In the genomic region with DNA sequence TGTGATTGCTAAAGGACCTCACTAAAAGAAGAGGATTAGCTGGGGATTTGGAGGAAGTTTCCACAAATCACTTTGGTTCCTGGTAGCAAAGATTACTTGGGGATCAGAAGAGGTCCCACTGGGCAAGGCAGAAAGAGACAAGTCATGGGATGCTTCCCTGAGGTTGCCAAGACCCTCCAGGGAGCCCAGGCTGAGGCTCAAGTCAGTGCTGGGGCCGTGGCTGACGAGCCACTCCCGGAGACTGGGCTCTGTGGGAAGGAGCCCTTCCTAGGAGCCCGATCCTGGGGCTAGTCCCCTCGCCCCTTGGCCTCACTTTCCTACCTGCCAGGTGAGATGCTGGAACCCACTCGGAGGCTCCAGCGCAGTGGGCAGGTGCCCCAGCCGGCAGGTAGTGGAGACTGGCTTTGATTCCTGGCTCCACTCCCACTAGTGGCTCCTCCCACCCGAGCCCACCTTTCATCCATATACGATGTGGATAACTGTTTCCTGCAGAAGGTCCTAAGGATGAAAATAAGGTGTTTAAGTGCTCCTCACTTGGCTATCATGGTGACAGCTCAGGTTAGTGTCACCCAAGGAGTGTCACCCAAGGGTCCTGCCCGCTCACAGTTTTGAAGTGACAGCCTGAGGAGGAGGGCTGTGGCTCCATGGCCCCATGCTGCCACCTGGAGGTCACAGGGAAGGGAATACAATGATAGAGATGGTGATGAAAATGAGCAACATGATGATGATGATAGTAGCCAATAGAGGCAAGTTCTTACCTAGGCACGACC, we compare ENCODE assay signal across 8 cellular contexts.
A peak's percentile ranks its signal among the peaks of the same experiment; 100 is the strongest.
DNase-seq lines count a peak whose midpoint lies in the region; ATAC-seq and TF ChIP-seq lines count a peak whose summit lies in the region.

No MANE protein-coding gene starts in this region.

- H3K27ac Mint-ChIP-seq in activated CD8-positive, alpha-beta T cell treated with anti-CD3 and anti-CD28 coated beads for 36 hours, result no peak overlapping the region
- H3K27ac Mint-ChIP-seq in effector memory CD8-positive, alpha-beta T cell, result no peak overlapping the region

- DNase-seq in D341Med (ENCODE audit: low spot score) (peak; percentile 71), NCI-H82 (lab: John Stamatoyannopoulos, UW) (peak; percentile 99), midbrain (lab: John Stamatoyannopoulos, UW) (peak; percentile 47), epidermal melanocyte (ENCODE audit: insufficient read length, low spot score) (no peak)
- peak; percentile 88 for DNase-seq in activated CD8-positive, alpha-beta T cell treated with anti-CD3 and anti-CD28 coated beads for 36 hours
- DNase-seq in effector memory CD8-positive, alpha-beta T cell, result peak; percentile 60 to 65 (median 61)
- peak; percentile 31 to 55 for DNase-seq in stimulated activated CD8-positive, alpha-beta memory T cell treated with anti-CD3 and anti-CD28 coated beads, Interleukin-4, amount 100 ng/mL, for 4 hours (ENCODE audit: low read depth in 2 of 2, low spot score in 1 of 2)

- peaks cover 17% of the 10 kb centered on the region for H3K9me3 Mint-ChIP-seq in activated CD8-positive, alpha-beta T cell treated with anti-CD3 and anti-CD28 coated beads for 36 hours
- peaks cover 7 to 9% of the 10 kb centered on the region in 2 donors for H3K9me3 Mint-ChIP-seq in effector memory CD8-positive, alpha-beta T cell

- H3K4me1 Mint-ChIP-seq in activated CD8-positive, alpha-beta T cell treated with anti-CD3 and anti-CD28 coated beads for 36 hours (ENCODE audit: low read depth), result no peaks in the 10 kb centered on the region
- peaks cover 0 to 2% of the 10 kb centered on the region in 2 donors for H3K4me1 Mint-ChIP-seq in effector memory CD8-positive, alpha-beta T cell (ENCODE audit: low read depth in 2 of 2)

- H3K36me3 Mint-ChIP-seq in activated CD8-positive, alpha-beta T cell treated with anti-CD3 and anti-CD28 coated beads for 36 hours (ENCODE audit: low read depth), result peaks cover 6% of the 10 kb centered on the region
- no peaks in the 10 kb centered on the region for H3K36me3 Mint-ChIP-seq in effector memory CD8-positive, alpha-beta T cell (ENCODE audit: insufficient read depth)

- intact Hi-C loops in activated CD8-positive, alpha-beta T cell treated with anti-CD3 and anti-CD28 coated beads for 36 hours (cut with micrococcal nuclease), result loop anchor here (1.0 to 5.0 kb wide), 3 partner anchors 495 to 614 kb away; no protein-coding TSS in a partner anchor

- H3K27me3 Mint-ChIP-seq in activated CD8-positive, alpha-beta T cell treated with anti-CD3 and anti-CD28 coated beads for 36 hours, result no peaks in the 10 kb centered on the region
- H3K27me3 Mint-ChIP-seq in effector memory CD8-positive, alpha-beta T cell, result peaks cover 10 to 45% of the 10 kb centered on the region in 2 donors

- CTCF ChIA-PET in activated CD8-positive, alpha-beta T cell treated with anti-CD3 and anti-CD28 coated beads for 36 hours (lab: Charles Lee), result interaction anchor here (0.6 to 15.3 kb wide), 26 partner anchors 9 to 822 kb away, joined by 3 to 563 read pairs (median 3); partner anchors contain the start of gene EHD3

- peak; percentile 73 for TF ChIP-seq CTCF in activated CD8-positive, alpha-beta T cell treated with anti-CD3 and anti-CD28 coated beads for 36 hours (IDR thresholded peaks at IDR 0.05)

- POLR2A ChIA-PET in activated CD8-positive, alpha-beta T cell treated with anti-CD3 and anti-CD28 coated beads for 36 hours (lab: Charles Lee), result interaction anchor here (1.0 to 1.6 kb wide), 3 partner anchors 171 to 542 kb away, joined by 3 to 4 read pairs (median 3); no protein-coding TSS in a partner anchor

- H3K4me3 Mint-ChIP-seq in activated CD8-positive, alpha-beta T cell treated with anti-CD3 and anti-CD28 coated beads for 36 hours, result no peak overlapping the region
- H3K4me3 Mint-ChIP-seq in effector memory CD8-positive, alpha-beta T cell, result no peak overlapping the region

- ATAC-seq in HG02981 (IDR thresholded peaks at IDR 0.05; ENCODE audit: unreplicated experiment), result peak; percentile 47
- ATAC-seq in activated CD8-positive, alpha-beta T cell treated with anti-CD3 and anti-CD28 coated beads for 36 hours, result peak; percentile 72
- ATAC-seq in effector memory CD8-positive, alpha-beta T cell (replicated peaks), result peak; percentile 61
